Comparison of ENCODE assay signal across 8 cellular contexts in the genomic region with DNA sequence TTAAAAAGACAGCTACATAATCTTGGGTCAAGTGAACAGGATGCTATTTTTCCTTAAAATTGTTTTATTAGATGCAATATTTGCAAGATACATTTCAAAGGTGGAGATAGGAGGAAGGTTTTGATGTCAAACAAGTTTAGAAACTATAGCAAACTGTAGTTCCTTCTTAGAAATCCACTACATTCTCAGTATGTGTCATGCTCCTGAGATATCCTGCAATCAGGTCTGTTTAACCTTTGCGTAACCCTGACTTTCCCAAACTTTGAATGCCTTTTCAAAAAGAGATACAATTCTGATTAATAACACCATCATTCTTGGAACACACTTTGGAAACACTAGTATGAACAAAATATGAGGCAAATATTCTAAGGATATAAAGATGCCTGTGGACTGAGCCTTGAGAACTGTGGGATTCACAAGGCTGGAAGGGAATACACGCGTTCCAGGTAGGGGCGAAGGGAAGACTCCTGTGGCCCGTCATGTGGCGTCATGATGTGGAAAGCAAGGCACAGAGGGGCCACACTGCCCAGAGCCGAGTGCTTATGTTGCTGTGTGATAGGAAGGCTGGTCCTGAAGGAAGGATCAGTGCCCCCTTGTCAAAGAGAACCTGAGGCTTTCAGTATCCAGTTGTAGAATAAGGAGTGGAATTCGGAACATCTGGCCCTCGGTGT. TPM values are rescaled to one million over a fixed set of nuclear protein-coding genes. Genes with fewer than 3 reads are reported as not detected.
DNase-seq lines count a peak whose midpoint lies in the region; ATAC-seq and TF ChIP-seq lines count a peak whose summit lies in the region.

No MANE protein-coding gene starts in this region.

- H3K27ac ChIP-seq in SK-N-MC = no peak overlapping the region
- peak overlapping the region; percentile 90 for H3K27ac ChIP-seq in fibroblast of lung (ENCODE audit: insufficient read depth, low read length)

- ATAC-seq in GM18505 (IDR thresholded peaks at IDR 0.05; ENCODE audit: unreplicated experiment) (peak; percentile 1), sciatic nerve (peak; percentile 40)

- no peaks in the 10 kb centered on the region for H4K20me1 ChIP-seq in fibroblast of lung (ENCODE audit: control insufficient read depth, extremely low read depth, insufficient read depth, low read length)

- H3K4me3 ChIP-seq in SK-N-MC = no peak overlapping the region
- no peak overlapping the region for H3K4me3 ChIP-seq in fibroblast of lung (replicated peaks in 1 of 4; ENCODE audit: control extremely low read depth in 1 of 4, insufficient read depth in 1 of 4, low read depth in 3 of 4, low read length in 4 of 4)

- intact Hi-C loops in sciatic nerve (cut with DNase I) = loop anchor here (2.0 to 5.0 kb wide), 2 partner anchors 106 to 584 kb away; no protein-coding TSS in a partner anchor

- no peak overlapping the region for H3K4me2 ChIP-seq in fibroblast of lung (ENCODE audit: extremely low read depth, insufficient read depth, low read length)

- H3K9me3 ChIP-seq in SK-N-MC (ENCODE audit: low read depth, low read length) (no peaks in the 10 kb centered on the region), fibroblast of lung (ENCODE audit: control insufficient read depth, insufficient read depth, low read depth, low read length) (no peaks in the 10 kb centered on the region)

- H3K79me2 ChIP-seq in fibroblast of lung (ENCODE audit: control insufficient read depth, insufficient read depth, low read length) = no peaks in the 10 kb centered on the region

- H3K36me3 ChIP-seq in SK-N-MC (ENCODE audit: insufficient read depth, low read length) = no peaks in the 10 kb centered on the region
- no peaks in the 10 kb centered on the region for H3K36me3 ChIP-seq in fibroblast of lung (ENCODE audit: control insufficient read depth, insufficient read depth, low read length)

- TF ChIP-seq CTCF in fibroblast of lung (conservative IDR thresholded peaks at IDR 0.05 in 1 of 2, IDR thresholded peaks at IDR 0.05 in 1 of 2; ENCODE audit: low read depth in 1 of 2, low read length in 2 of 2) = no peak

- TF ChIP-seq POLR2A in GM18505 (IDR thresholded peaks at IDR 0.05; ENCODE audit: borderline replicate concordance, extremely low read depth, insufficient read depth, insufficient read length) = no peak

- DNase-seq in SK-N-MC (ENCODE audit: low read depth, low spot score) (no peak), fibroblast of lung (ENCODE audit: low read depth in 2 of 2) (no peak), sciatic nerve (ENCODE audit: low spot score) (no peak), NCI-H345 (lab: John Stamatoyannopoulos, UW) (no peak), NCI-H1105 (lab: John Stamatoyannopoulos, UW) (no peak), amniotic stem cell (lab: John Stamatoyannopoulos, UW) (no peak)
- no peak for DNase-seq in activated naive CD4-positive, alpha-beta T cell treated with Interleukin-2 at 50 U/mL for 16 hours

- H3K27me3 ChIP-seq in fibroblast of lung (ENCODE audit: control insufficient read depth, insufficient read depth, low read length) = no peaks in the 10 kb centered on the region

- H3K9ac ChIP-seq in SK-N-MC (ENCODE audit: insufficient read length) (peak overlapping the region; percentile 20), fibroblast of lung (ENCODE audit: insufficient read depth, low read length) (no peak overlapping the region)

- peak overlapping the region; percentile 61 for H2AFZ ChIP-seq in fibroblast of lung (ENCODE audit: low read length)

- H3K4me1 ChIP-seq in fibroblast of lung (ENCODE audit: control insufficient read depth, extremely low read depth, insufficient read depth, low read length) = peaks cover 19% of the 10 kb centered on the region

RNA-seq across cellular contexts. Expression of gene TARBP1, which starts 19.6 kb away (rescaled TPM):
- total RNA-seq in fibroblast of lung (20.6 and 22.9 TPM in 2 replicates), sciatic nerve (31.5 TPM)
- 11.6 and 15.3 TPM in 2 replicates for polyA plus RNA-seq in fibroblast of lung
- polyA plus RNA-seq in fibroblast of lung (2012) = 6.0 and 6.8 TPM in 2 replicates
- polyA minus RNA-seq in fibroblast of lung (ENCODE audit: low replicate concordance) = 6.3 and 10.4 TPM in 2 replicates
